ENCODE assay signal across 8 cellular contexts in the genomic region with DNA sequence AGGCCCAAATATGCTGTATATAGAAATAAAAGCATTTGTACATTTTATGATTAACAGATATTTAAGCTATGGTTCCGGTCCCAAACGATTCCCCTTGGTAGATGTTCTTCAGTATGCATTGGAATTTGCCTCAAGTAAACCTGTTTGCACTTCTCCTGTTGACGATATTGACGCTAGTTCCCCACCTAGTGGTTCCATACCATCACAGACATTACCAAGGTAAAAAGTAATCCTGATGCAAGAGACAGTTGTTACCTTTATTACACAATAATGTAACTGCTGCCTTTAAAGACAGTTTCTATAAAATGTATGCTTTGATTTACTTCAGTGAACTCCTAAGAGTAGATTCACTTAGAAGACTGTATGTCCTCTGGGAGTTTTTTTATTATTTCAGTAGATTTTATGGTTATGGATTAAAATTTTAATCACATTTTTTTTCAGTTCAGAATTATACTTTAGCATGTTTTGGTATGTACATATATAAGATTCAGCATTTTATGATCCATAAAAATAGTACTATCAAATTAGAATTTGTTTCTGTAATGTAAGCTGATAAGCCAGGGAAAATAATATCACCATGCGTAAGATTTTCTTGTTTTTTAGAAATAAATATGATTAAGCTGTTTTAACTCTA.
DNase-seq lines count a peak whose midpoint lies in the region; ATAC-seq and TF ChIP-seq lines count a peak whose summit lies in the region.

No MANE protein-coding gene starts in this region.

- no peak overlapping the region for H2AFZ ChIP-seq in OCI-LY7 (ENCODE audit: low read length)

- H4K20me1 ChIP-seq in OCI-LY7 (ENCODE audit: insufficient read depth, low read length), result no peaks in the 10 kb centered on the region

- intact Hi-C loops in OCI-LY7 (cut with micrococcal nuclease; ENCODE audit: unreplicated experiment), result no loop called here
- intact Hi-C loops in colonic mucosa (cut with DNase I), result loop anchor here (10.0 kb wide), 1 partner anchor 91 kb away; no protein-coding TSS in a partner anchor

- no peaks in the 10 kb centered on the region for H3K9me2 ChIP-seq in OCI-LY7 (ENCODE audit: insufficient read depth, low read length)

- POLR2A ChIA-PET in AG04449 (lab: Yijun Ruan, JAX) (no interaction called here), OCI-LY7 (lab: Charles Lee) (interaction anchor here (0.5 to 1.6 kb wide), 3 partner anchors 11 to 128 kb away, joined by 4 to 5 read pairs (median 4); no protein-coding TSS in a partner anchor)

- H3K4me3 ChIP-seq in AG04449 (ENCODE audit: low read depth, low read length), result no peak overlapping the region
- H3K4me3 ChIP-seq in OCI-LY7 (ENCODE audit: low read depth, low read length, poor library complexity, severe bottlenecking), result no peak overlapping the region
- no peak overlapping the region for H3K4me3 ChIP-seq in colonic mucosa

- peaks cover 12% of the 10 kb centered on the region; the same call in 1 of the 2 replicates for H3K36me3 ChIP-seq in OCI-LY7 (ENCODE audit: insufficient read depth, low read length)
- no peaks in the 10 kb centered on the region for H3K36me3 ChIP-seq in colonic mucosa

- H3K9ac ChIP-seq in colonic mucosa (ENCODE audit: low read depth in 2 of 2, low read length in 2 of 2), result no peak overlapping the region

- TF ChIP-seq CTCF in AG04449 (IDR thresholded peaks at IDR 0.05; ENCODE audit: insufficient read depth, low read length, missing control alignments) (peak; percentile 37), OCI-LY7 (conservative IDR thresholded peaks at IDR 0.05; ENCODE audit: low read length) (peak; percentile 76), colonic mucosa (IDR thresholded peaks at IDR 0.05) (peak; percentile 39)

- no TSS peak for BruUV-seq in OCI-LY7 (replicated peaks; lab: Mats Ljungman, UMichigan)

- no peak overlapping the region for H3K27ac ChIP-seq in OCI-LY7 (ENCODE audit: low read depth, low read length, poor library complexity, severe bottlenecking)
- H3K27ac ChIP-seq in colonic mucosa, result no peak overlapping the region

- H3K4me1 ChIP-seq in OCI-LY7 (ENCODE audit: insufficient read depth, low read length, poor library complexity, severe bottlenecking) (no peaks in the 10 kb centered on the region), colonic mucosa (no peaks in the 10 kb centered on the region)

- peak; percentile 84 for ATAC-seq in HG02678 (IDR thresholded peaks at IDR 0.05; ENCODE audit: unreplicated experiment)
- ATAC-seq in HG02840 (IDR thresholded peaks at IDR 0.05; ENCODE audit: low FRiP score, unreplicated experiment), result no peak

- no peaks in the 10 kb centered on the region for H3K27me3 ChIP-seq in colonic mucosa

- CTCF ChIA-PET in AG04449 (lab: Yijun Ruan, JAX), result interaction anchor here (0.7 to 1.7 kb wide), 2 partner anchors 15 to 78 kb away, joined by 3 to 6 read pairs; no protein-coding TSS in a partner anchor
- CTCF ChIA-PET in OCI-LY7 (lab: Charles Lee; ENCODE audit: unreplicated experiment), result no interaction called here

- H3K9me3 ChIP-seq in OCI-LY7 (ENCODE audit: low read length), result no peaks in the 10 kb centered on the region
- no peaks in the 10 kb centered on the region for H3K9me3 ChIP-seq in colonic mucosa

- no peak overlapping the region for H3K4me2 ChIP-seq in OCI-LY7 (ENCODE audit: low read length)

- no peaks in the 10 kb centered on the region for H3K79me2 ChIP-seq in OCI-LY7 (ENCODE audit: insufficient read depth, low read depth, low read length)

- DNase-seq in AG04449 (ENCODE audit: low read depth, low spot score), result no peak
- peak; percentile 83 for DNase-seq in G401 (ENCODE audit: low spot score)
- DNase-seq in OCI-LY7 (ENCODE audit: low spot score), result peak; percentile 36
- peak; percentile 57 for DNase-seq in colonic mucosa
- peak; percentile 22 for DNase-seq in medulla oblongata (ENCODE audit: extremely low spot score)
- no peak for DNase-seq in NCI-H1436 (lab: John Stamatoyannopoulos, UW)

- in situ Hi-C loops in G401 (cut with HindIII; ENCODE audit: low sequenced_read_pairs), result no loop called here

Comparison
In these comparisons a context has a peak if more than half of its experiments do, and no peak if none do; other contexts are left out.
1. DNase-seq: peak in G401 (single experiment), OCI-LY7 (single experiment), colonic mucosa (single experiment) and medulla oblongata (single experiment); none in AG04449 (single experiment) and NCI-H1436 (single experiment).
2. Peak in every context shown above with its lines, with median percentiles within 50 percentile points of each other: CTCF ChIP-seq.